ENCODE assay signal across 8 cellular contexts in genomic region chr5:137888875-137889759, GRCh38. TPM values are rescaled to one million over a fixed set of nuclear protein-coding genes. Genes with fewer than 3 reads are reported as not detected.
DNase-seq lines count a peak whose midpoint lies in the region; ATAC-seq, FAIRE-seq and TF ChIP-seq lines count a peak whose summit lies in the region.

PKD2L2 (plus strand) TSS chr5:137889457; CDS start chr5:137889492, 35 bp downstream.

- H3K79me2 ChIP-seq in astrocyte (ENCODE audit: insufficient read depth, low read length), result no peaks in the 10 kb centered on the region

- 18 to 56% methylated on average over 59 of the region's 59 CpGs for WGBS in sigmoid colon, 2 donors

- intact Hi-C loops in sigmoid colon (cut with DNase I), result no loop called here

- no peaks in the 10 kb centered on the region for H3K9me3 ChIP-seq in astrocyte (ENCODE audit: insufficient read depth, low read depth, low read length)
- H3K9me3 ChIP-seq in sigmoid colon, result no peaks in the 10 kb centered on the region

- H3K36me3 ChIP-seq in astrocyte (ENCODE audit: insufficient read depth, low read length), result no peaks in the 10 kb centered on the region
- no peaks in the 10 kb centered on the region for H3K36me3 ChIP-seq in sigmoid colon

- H3K9me3 Mint-ChIP-seq in T-helper 2 cell treated with Interferon-gamma antibody and Interleukin-4, amounts not matched to agents 5 μg/mL and 100 μg/mL, for 36 hours, result no peaks in the 10 kb centered on the region
- no peaks in the 10 kb centered on the region for H3K9me3 Mint-ChIP-seq in astrocyte (ENCODE audit: unreplicated experiment)

- peak within 1 kb of the TSS; percentile 91 for H3K4me2 ChIP-seq in astrocyte (ENCODE audit: low read length)

- no peaks in the 10 kb centered on the region for H3K36me3 Mint-ChIP-seq in T-helper 2 cell treated with Interferon-gamma antibody and Interleukin-4, amounts not matched to agents 5 μg/mL and 100 μg/mL, for 36 hours (ENCODE audit: low read depth)
- H3K36me3 Mint-ChIP-seq in astrocyte (ENCODE audit: low read depth, unreplicated experiment), result no peaks in the 10 kb centered on the region

- H3K4me3 ChIP-seq in astrocyte (ENCODE audit: insufficient read depth, low read depth, low read length), result peak within 1 kb of the TSS; percentile 63
- peak within 1 kb of the TSS; percentile 13 to 51 (median 42) for H3K4me3 ChIP-seq in sigmoid colon

- H3K9ac ChIP-seq in astrocyte (ENCODE audit: low read length), result peak within 1 kb of the TSS; percentile 79

- no peak for TF ChIP-seq EP300 in sigmoid colon (IDR thresholded peaks at IDR 0.05)

- peaks cover 9% of the 10 kb centered on the region for H3K4me1 ChIP-seq in astrocyte (ENCODE audit: insufficient read depth, low read length)
- H3K4me1 ChIP-seq in sigmoid colon, result peaks cover 0 to 10% (median 8%) of the 10 kb centered on the region in 4 donors

- no peaks in the 10 kb centered on the region for H4K20me1 ChIP-seq in astrocyte (ENCODE audit: insufficient read depth, low read length)

- FAIRE-seq in GM19239 (lab: Jason Lieb, UNC), result peak; percentile 94
- no peak for FAIRE-seq in astrocyte (lab: Jason Lieb, UNC)

- H3K27me3 ChIP-seq in astrocyte (ENCODE audit: insufficient read depth, low read length), result no peaks in the 10 kb centered on the region
- no peaks in the 10 kb centered on the region for H3K27me3 ChIP-seq in sigmoid colon

- H3K27ac ChIP-seq in astrocyte (ENCODE audit: low read depth, low read length) (peak within 1 kb of the TSS; percentile 56), sigmoid colon (peak within 1 kb of the TSS; percentile 68 to 79 (median 77))

- DNase-seq in AG20443 (ENCODE audit: low spot score) (peak; percentile 95), GM19239 (ENCODE audit: insufficient read length, low spot score) (peak; percentile 53), astrocyte (ENCODE audit: low read depth) (peak; percentile 78), iPS DF 19.7 (ENCODE audit: low read depth, low spot score) (peak; percentile 65), sigmoid colon (peak; percentile 86), kidney glomerular epithelial cell (lab: John Stamatoyannopoulos, UW) (no peak)
- peak; percentile 84 for DNase-seq in T-helper 2 cell treated with Interferon-gamma antibody and Interleukin-4, amounts not matched to agents 5 μg/mL and 100 μg/mL, for 36 hours (ENCODE audit: low spot score)

- H3K27ac Mint-ChIP-seq in T-helper 2 cell treated with Interferon-gamma antibody and Interleukin-4, amounts not matched to agents 5 μg/mL and 100 μg/mL, for 36 hours, result peak within 1 kb of the TSS; percentile 86
- no peak within 1 kb of the TSS for H3K27ac Mint-ChIP-seq in astrocyte (ENCODE audit: unreplicated experiment)

- peak within 1 kb of the TSS; percentile 85 for H3K4me3 Mint-ChIP-seq in T-helper 2 cell treated with Interferon-gamma antibody and Interleukin-4, amounts not matched to agents 5 μg/mL and 100 μg/mL, for 36 hours
- peak within 1 kb of the TSS; percentile 70 for H3K4me3 Mint-ChIP-seq in astrocyte (ENCODE audit: unreplicated experiment)

- TF ChIP-seq POLR2A in sigmoid colon (IDR thresholded peaks at IDR 0.05), result peak in 1 of 2 donors; percentile 33

- peak within 1 kb of the TSS; percentile 99 for H2AFZ ChIP-seq in astrocyte (ENCODE audit: low read depth, low read length)

- H3K4me1 Mint-ChIP-seq in T-helper 2 cell treated with Interferon-gamma antibody and Interleukin-4, amounts not matched to agents 5 μg/mL and 100 μg/mL, for 36 hours (ENCODE audit: low read depth), result peaks cover 14% of the 10 kb centered on the region
- no peaks in the 10 kb centered on the region for H3K4me1 Mint-ChIP-seq in astrocyte (ENCODE audit: low read depth, unreplicated experiment)

- TF ChIP-seq CTCF in astrocyte (IDR thresholded peaks at IDR 0.05; ENCODE audit: insufficient read depth, low read depth, low read length) (no peak), sigmoid colon (IDR thresholded peaks at IDR 0.05) (no peak)

- H3K27me3 Mint-ChIP-seq in T-helper 2 cell treated with Interferon-gamma antibody and Interleukin-4, amounts not matched to agents 5 μg/mL and 100 μg/mL, for 36 hours (ENCODE audit: low read depth), result peaks cover 2% of the 10 kb centered on the region
- peaks cover 3% of the 10 kb centered on the region for H3K27me3 Mint-ChIP-seq in astrocyte (ENCODE audit: low read depth, unreplicated experiment)

- peak; percentile 96 for ATAC-seq in HG03442 (IDR thresholded peaks at IDR 0.05; ENCODE audit: unreplicated experiment)

RNA-seq across cellular contexts. Expression of gene PKD2L2, which starts in this region (rescaled TPM):
- total RNA-seq in astrocyte (not detected in 2 replicates), sigmoid colon (under 1 TPM in 1 of 4 donors, not detected in 3; 0.36 TPM)
- polyA plus RNA-seq in sigmoid colon, result under 1 TPM in 1 of 3 donors, not detected in 2; 0.07 TPM

Comparison
In these comparisons a context has a peak if more than half of its experiments do, and no peak if none do; other contexts are left out.
1. Peak in DNase-seq, H3K4me3 ChIP-seq, H3K27ac ChIP-seq, H3K9ac ChIP-seq and H3K4me2 ChIP-seq in astrocyte; RNA of the gene not detected or under 1 TPM.
2. Peak in DNase-seq, H3K4me3 ChIP-seq and H3K27ac ChIP-seq in sigmoid colon; RNA of the gene not detected or under 1 TPM.